10 cellular contexts compared by ENCODE assay signal in the genomic region with DNA sequence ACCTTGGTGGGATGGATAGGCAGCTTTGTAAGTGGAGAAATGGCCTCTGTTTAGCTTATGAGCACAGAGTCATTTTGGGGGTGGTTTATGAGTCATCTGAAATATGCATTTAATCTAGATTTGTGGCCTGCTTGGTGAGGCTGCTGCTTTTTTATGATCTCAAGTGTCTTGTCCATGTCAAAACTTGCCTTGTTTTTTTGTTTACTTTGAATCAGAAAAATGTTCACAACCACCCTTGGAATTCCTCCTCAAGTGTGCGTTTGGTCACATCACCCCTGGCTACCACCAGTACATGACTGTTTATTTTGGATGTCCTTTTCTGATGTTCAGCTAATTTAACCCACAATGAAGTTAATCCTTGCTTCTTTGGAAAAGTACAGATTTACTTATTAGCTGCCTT.
DNase-seq lines count a peak whose midpoint lies in the region; ATAC-seq and TF ChIP-seq lines count a peak whose summit lies in the region.
"Had no signal": no experiment of that assay in that cellular context is flagged by ENCODE, and none has a peak within 500 bp of the region (broad histone marks: within the 10 kb centered on the region; RNA-seq: fewer than 3 reads in every experiment).

No MANE protein-coding gene starts in this region.

- no peaks in the 10 kb centered on the region for H3K27me3 ChIP-seq in aorta (ENCODE audit: control insufficient read depth in 1 of 2, insufficient read depth in 2 of 2, low read length in 1 of 2)
- H3K27me3 ChIP-seq: cardiac muscle cell had no signal

- intact Hi-C loops in aorta (cut with DNase I): no loop called here

- H3K27ac ChIP-seq in aorta (ENCODE audit: low read depth in 1 of 2, low read length in 2 of 2): no peak overlapping the region
- H3K27ac ChIP-seq: cardiac muscle cell had no signal

- H3K4me3 ChIP-seq in aorta (ENCODE audit: low read length in 2 of 2): no peak overlapping the region
- H3K4me3 ChIP-seq: cardiac muscle cell had no signal

- no peak for TF ChIP-seq CTCF in GM13977 (IDR thresholded peaks at IDR 0.05; ENCODE audit: extremely low read depth, insufficient read depth, missing control alignments)

- peaks cover 2 to 19% of the 10 kb centered on the region in 2 donors for H3K4me1 ChIP-seq in aorta (ENCODE audit: control insufficient read depth in 1 of 2, insufficient read depth in 2 of 2, low read length in 2 of 2)

- in situ Hi-C loops in GM13977 (cut with MboI; ENCODE audit: low pct_unique_long_range_greater_than_20kb, low sequenced_read_pairs, unreplicated experiment): no loop called here

- ATAC-seq in aorta (ENCODE audit: low FRiP score): no peak

- no peaks in the 10 kb centered on the region for H3K9me3 ChIP-seq in aorta (ENCODE audit: control insufficient read depth, low read length)

- DNase-seq in DMS79 treated with DMSO at 0.1 percent for 48 hours (lab: John Stamatoyannopoulos, UW) (peak; percentile 10), DMS79 (lab: John Stamatoyannopoulos, UW) (no peak), MV-4-11 (lab: John Stamatoyannopoulos, UW) (peak; percentile 15), dedifferentiated amniotic fluid mesenchymal stem cell (ENCODE audit: extremely low spot score) (peak; percentile 87), renal cortical epithelial cell (ENCODE audit: low read depth) (peak; percentile 87), COR-L47 (lab: John Stamatoyannopoulos, UW) (no peak), GM13977 (ENCODE audit: low spot score) (no peak), aorta (no peak)
- DNase-seq: AML-193 had no signal

- WGBS in aorta, 2 donors: 0 to 2% methylated on average over 1 of the region's 1 CpG

- H3K36me3 ChIP-seq in aorta (ENCODE audit: control insufficient read depth in 1 of 2, insufficient read depth in 2 of 2, low read length in 1 of 2): no peaks in the 10 kb centered on the region
- H3K36me3 ChIP-seq: cardiac muscle cell had no signal

Comparison
In these comparisons a context has a peak if more than half of its experiments do, and no peak if none do; other contexts are left out.
1. DNase-seq: peak in DMS79 treated with DMSO at 0.1 percent for 48 hours (single experiment), MV-4-11 (single experiment), dedifferentiated amniotic fluid mesenchymal stem cell (single experiment) and renal cortical epithelial cell (single experiment); none in DMS79 (single experiment), COR-L47 (single experiment), GM13977 (single experiment) and aorta (0 of 2).